22 cellular contexts compared by ENCODE assay signal in genomic region chr11:61448552-61448927, GRCh38. TPM values are rescaled to one million over a fixed set of nuclear protein-coding genes. Genes with fewer than 3 reads are reported as not detected.
A peak's percentile ranks its signal among the peaks of the same experiment; 100 is the strongest.
DNase-seq lines count a peak whose midpoint lies in the region; ATAC-seq and TF ChIP-seq lines count a peak whose summit lies in the region.
"Had no signal": no experiment of that assay in that cellular context is flagged by ENCODE, and none has a peak within 500 bp of the region (broad histone marks: within the 10 kb centered on the region; RNA-seq: fewer than 3 reads in every experiment).

No MANE protein-coding gene starts in this region.

- TF ChIP-seq POLR2A in esophagus muscularis mucosa (IDR thresholded peaks at IDR 0.05; ENCODE audit: low read depth) (no peak), transverse colon (IDR thresholded peaks at IDR 0.05) (no peak)

- H3K27ac ChIP-seq in esophagus muscularis mucosa (replicated peaks in 1 of 4) (peak overlapping the region; percentile 69 to 77 (median 74)), trophoblast cell (ENCODE audit: low read depth, low read length) (peak overlapping the region; percentile 72), transverse colon (peak overlapping the region; percentile 63 to 82 (median 66))
- H3K27ac ChIP-seq: C4-2B, neutrophil, thyroid gland had no signal

- H3K79me1 ChIP-seq in trophoblast cell (ENCODE audit: low read length), result peaks cover 2% of the 10 kb centered on the region

- no peak overlapping the region for H3K4ac ChIP-seq in trophoblast cell (ENCODE audit: low read depth, low read length)

- H3K36me3 Mint-ChIP-seq in natural killer cell, result no peaks in the 10 kb centered on the region
- peaks cover 19% of the 10 kb centered on the region for H3K36me3 Mint-ChIP-seq in natural killer cell treated with Interleukin-12 subunit alpha and Interleukin-12 subunit beta and Interleukin-15 and Interleukin-18, amount 100 ng/mL, for 72 hours

- H4K12ac ChIP-seq in trophoblast cell (ENCODE audit: low read depth, low read length), result no peak overlapping the region

- no peaks in the 10 kb centered on the region for H3K27me3 Mint-ChIP-seq in natural killer cell (ENCODE audit: low read depth in 2 of 2)
- H3K27me3 Mint-ChIP-seq in natural killer cell treated with Interleukin-12 subunit alpha and Interleukin-12 subunit beta and Interleukin-15 and Interleukin-18, amount 100 ng/mL, for 72 hours, result no peaks in the 10 kb centered on the region
- H3K27me3 Mint-ChIP-seq: effector memory CD8-positive, alpha-beta T cell; stimulated activated memory B cell treated with anti-CD40 and anti-IgM and Interleukin-4, amounts not matched to agents 10 μg/mL and 1 μg/mL and 100 μg/mL, for 72 hours had no signal

- intact Hi-C loops in natural killer cell (cut with micrococcal nuclease), result no loop called here
- intact Hi-C loops in esophagus muscularis mucosa (cut with DNase I), result loop anchor here (10.0 kb wide), 1 partner anchor 186 kb away; no protein-coding TSS in a partner anchor
- intact Hi-C loops in transverse colon (cut with DNase I; ENCODE audit: low total_unique reads), result loop anchor here (5.0 kb wide), 1 partner anchor 139 kb away; no protein-coding TSS in a partner anchor

- H2BK5ac ChIP-seq in trophoblast cell (ENCODE audit: low read depth, low read length, poor library complexity), result peak overlapping the region; percentile 23

- H3K4me3 ChIP-seq in esophagus muscularis mucosa (no peak overlapping the region), trophoblast cell (ENCODE audit: low read depth, low read length) (no peak overlapping the region), transverse colon (no peak overlapping the region)
- H3K4me3 ChIP-seq: HAP-1, thyroid gland had no signal

- no peaks in the 10 kb centered on the region for H3K27me3 ChIP-seq in esophagus muscularis mucosa
- H3K27me3 ChIP-seq in trophoblast cell (ENCODE audit: insufficient read depth, low read length), result no peaks in the 10 kb centered on the region
- H3K27me3 ChIP-seq in transverse colon, result no peaks in the 10 kb centered on the region
- H3K27me3 ChIP-seq: neutrophil, thyroid gland had no signal

- no peaks in the 10 kb centered on the region for H3K9me3 Mint-ChIP-seq in natural killer cell
- no peaks in the 10 kb centered on the region for H3K9me3 Mint-ChIP-seq in natural killer cell treated with Interleukin-12 subunit alpha and Interleukin-12 subunit beta and Interleukin-15 and Interleukin-18, amount 100 ng/mL, for 72 hours
- H3K9me3 Mint-ChIP-seq: effector memory CD8-positive, alpha-beta T cell; stimulated activated memory B cell treated with anti-CD40 and anti-IgM and Interleukin-4, amounts not matched to agents 10 μg/mL and 1 μg/mL and 100 μg/mL, for 72 hours had no signal

- no peak for ATAC-seq in natural killer cell
- ATAC-seq in natural killer cell treated with Interleukin-12 subunit alpha and Interleukin-12 subunit beta and Interleukin-15 and Interleukin-18, amount 100 ng/mL, for 72 hours, result no peak
- ATAC-seq: effector memory CD8-positive, alpha-beta T cell; Panc1; stimulated activated memory B cell treated with anti-CD40 and anti-IgM and Interleukin-4, amounts not matched to agents 10 μg/mL and 1 μg/mL and 100 μg/mL, for 72 hours had no signal

- H3K9me3 ChIP-seq in esophagus muscularis mucosa (no peaks in the 10 kb centered on the region), trophoblast cell (ENCODE audit: insufficient read depth, low read depth, low read length) (no peaks in the 10 kb centered on the region), transverse colon (no peaks in the 10 kb centered on the region)
- H3K9me3 ChIP-seq: HAP-1, neutrophil, thyroid gland had no signal

- no peak overlapping the region for H3K23ac ChIP-seq in trophoblast cell (ENCODE audit: low read length)

- peaks cover 10 to 12% of the 10 kb centered on the region in 2 donors for H3K4me1 Mint-ChIP-seq in natural killer cell
- peaks cover 6 to 10% of the 10 kb centered on the region in 2 donors for H3K4me1 Mint-ChIP-seq in natural killer cell treated with Interleukin-12 subunit alpha and Interleukin-12 subunit beta and Interleukin-15 and Interleukin-18, amount 100 ng/mL, for 72 hours (ENCODE audit: low read depth in 2 of 2)
- H3K4me1 Mint-ChIP-seq: stimulated activated memory B cell treated with anti-CD40 and anti-IgM and Interleukin-4, amounts not matched to agents 10 μg/mL and 1 μg/mL and 100 μg/mL, for 72 hours had no signal

- WGBS in esophagus muscularis mucosa, result 53% methylated on average over 7 of the region's 7 CpGs
- no CpG with 5 or more reads among the region's 7 CpGs for WGBS in trophoblast cell (ENCODE audit: extremely low coverage, insufficient coverage, insufficient read length)
- 65 to 86% methylated on average over 4 to 7 of the region's 7 CpGs for WGBS in transverse colon (ENCODE audit: low coverage in 1 of 2), 2 donors

- H3K4me1 ChIP-seq in esophagus muscularis mucosa (peaks cover 37 to 46% (median 42%) of the 10 kb centered on the region in 4 donors), trophoblast cell (ENCODE audit: control insufficient read depth in 1 of 2, insufficient read depth in 2 of 2, low read length in 2 of 2) (peaks cover 3 to 12% of the 10 kb centered on the region in 2 experiments), transverse colon (peaks cover 4 to 31% (median 8%) of the 10 kb centered on the region in 4 donors)
- H3K4me1 ChIP-seq: HAP-1 had no signal

- no peak overlapping the region for H4K8ac ChIP-seq in trophoblast cell (ENCODE audit: low read depth, low read length)

- in situ Hi-C loops in transverse colon (cut with MboI; ENCODE audit: low pct_ligation_motif_present in 1 of 4, low pct_unique_long_range_greater_than_20kb in 1 of 4, low sequenced_read_pairs in 3 of 4), result no loop called here

- no peaks in the 10 kb centered on the region for H3K79me2 ChIP-seq in trophoblast cell (ENCODE audit: control insufficient read depth, insufficient read depth, low read length, poor library complexity)

- H3K36me3 ChIP-seq in esophagus muscularis mucosa, result peaks cover 7 to 73% (median 45%) of the 10 kb centered on the region in 4 donors
- peaks cover 34 to 36% of the 10 kb centered on the region in 2 experiments for H3K36me3 ChIP-seq in trophoblast cell (ENCODE audit: control insufficient read depth in 1 of 2, insufficient read depth in 2 of 2, low read length in 2 of 2)
- peaks cover 0 to 15% (median 2%) of the 10 kb centered on the region in 4 donors for H3K36me3 ChIP-seq in transverse colon

- H3K18ac ChIP-seq in trophoblast cell (ENCODE audit: low read length), result no peak overlapping the region

- no peak overlapping the region for H2BK120ac ChIP-seq in trophoblast cell (ENCODE audit: insufficient read depth, low read length, poor library complexity)

- H2AK5ac ChIP-seq in trophoblast cell (ENCODE audit: low read length), result no peak overlapping the region

- no peak overlapping the region for H4K91ac ChIP-seq in trophoblast cell (ENCODE audit: low read depth, low read length)

- H3K27ac Mint-ChIP-seq in natural killer cell, result peak overlapping the region; percentile 6 to 7
- peak overlapping the region in 1 of 2 donors; percentile 9 for H3K27ac Mint-ChIP-seq in natural killer cell treated with Interleukin-12 subunit alpha and Interleukin-12 subunit beta and Interleukin-15 and Interleukin-18, amount 100 ng/mL, for 72 hours
- H3K27ac Mint-ChIP-seq: stimulated activated memory B cell treated with anti-CD40 and anti-IgM and Interleukin-4, amounts not matched to agents 10 μg/mL and 1 μg/mL and 100 μg/mL, for 72 hours had no signal

- H3K14ac ChIP-seq in trophoblast cell (ENCODE audit: low read length), result no peak overlapping the region

- TF ChIP-seq CTCF in natural killer cell (IDR thresholded peaks at IDR 0.05), result no peak
- no peak for TF ChIP-seq CTCF in esophagus muscularis mucosa (IDR thresholded peaks at IDR 0.05)
- TF ChIP-seq CTCF in transverse colon (IDR thresholded peaks at IDR 0.05), result no peak

- TF ChIP-seq EP300 in esophagus muscularis mucosa (IDR thresholded peaks at IDR 0.05), result no peak
- no peak for TF ChIP-seq EP300 in transverse colon (IDR thresholded peaks at IDR 0.05; ENCODE audit: low read depth)

- H2AFZ ChIP-seq in trophoblast cell (ENCODE audit: insufficient read depth, low read length, poor library complexity), result no peak overlapping the region

- H3K4me3 Mint-ChIP-seq in natural killer cell, result no peak overlapping the region
- H3K4me3 Mint-ChIP-seq in natural killer cell treated with Interleukin-12 subunit alpha and Interleukin-12 subunit beta and Interleukin-15 and Interleukin-18, amount 100 ng/mL, for 72 hours, result no peak overlapping the region
- H3K4me3 Mint-ChIP-seq: activated T-helper 1 cell treated with anti-CD3 and anti-CD28 coated beads, Interleukin-12 subunit alpha, Interleukin-12 subunit beta, Interleukin-2, Interleukin-4 antibody, amounts not matched to agents 30 ng/mL and 10 ng/mL and 1 ng/mL, durations not matched to agents 14 hours and 24 hours and 36 hours; effector memory CD8-positive, alpha-beta T cell; stimulated activated memory B cell treated with anti-CD40 and anti-IgM and Interleukin-4, amounts not matched to agents 10 μg/mL and 1 μg/mL and 100 μg/mL, for 72 hours had no signal

- DNase-seq in natural killer cell, result no peak
- DNase-seq in natural killer cell treated with Interleukin-12 subunit alpha and Interleukin-12 subunit beta and Interleukin-15 and Interleukin-18, amount 100 ng/mL, for 72 hours (ENCODE audit: low spot score), result no peak
- no peak for DNase-seq in esophagus muscularis mucosa (ENCODE audit: extremely low spot score)
- DNase-seq in trophoblast cell, result no peak
- DNase-seq in transverse colon, result no peak
- no peak for DNase-seq in mucosa of gallbladder (ENCODE audit: low spot score)
- no peak for DNase-seq in NCI-H1417 treated with DMSO at 0.1 percent for 48 hours (lab: John Stamatoyannopoulos, UW)
- DNase-seq: Calu3; effector memory CD8-positive, alpha-beta T cell; foreskin melanocyte; Karpas-422; NCI-H187; NCI-H2171 treated with DMSO at 0.1 percent for 48 hours; NCI-H524; NK-92 treated with Interleukin-12 subunit alpha and Interleukin-12 subunit beta, amount 100 ng/mL, for 24 hours had no signal

- H3K9ac ChIP-seq in trophoblast cell (ENCODE audit: low read length), result no peak overlapping the region

- H2BK12ac ChIP-seq in trophoblast cell (ENCODE audit: low read length), result no peak overlapping the region

- no peak overlapping the region for H3K4me2 ChIP-seq in trophoblast cell (ENCODE audit: low read length)

RNA-seq across cellular contexts. Expression of gene SDHAF2, which starts 18.6 kb away (rescaled TPM):
- total RNA-seq in natural killer cell, result 10 to 100 TPM; 40.2 to 50.4 (median 40.8) TPM
- total RNA-seq in natural killer cell treated with Interleukin-12 subunit alpha and Interleukin-12 subunit beta and Interleukin-15 and Interleukin-18, amount 100 ng/mL, for 72 hours, result 10 to 100 TPM; 63.3 to 69.0 TPM
- 10 to 100 TPM; 29.0 to 71.0 (median 48.3) TPM for total RNA-seq in esophagus muscularis mucosa
- polyA plus RNA-seq in trophoblast cell (2013), result 24.1 and 24.8 TPM in 2 replicates
- 100 to 1,000 TPM in 1 of 4 donors, 10 to 100 TPM in 3; 65.8 to 122 (median 81.4) TPM for total RNA-seq in transverse colon
- 39.8 TPM for total RNA-seq in mucosa of gallbladder

RNA-seq across cellular contexts. Expression of gene CPSF7, which starts 18.8 kb away (rescaled TPM):
- 100 to 1,000 TPM in 2 of 3 donors, 10 to 100 TPM in 1; 99.5 to 120 (median 104) TPM for total RNA-seq in natural killer cell
- total RNA-seq in natural killer cell treated with Interleukin-12 subunit alpha and Interleukin-12 subunit beta and Interleukin-15 and Interleukin-18, amount 100 ng/mL, for 72 hours, result 100 to 1,000 TPM; 101 to 132 TPM
- 10 to 100 TPM; 29.9 to 45.2 (median 40.7) TPM for total RNA-seq in esophagus muscularis mucosa
- 92.9 and 93.6 TPM in 2 replicates for polyA plus RNA-seq in trophoblast cell (2013)
- total RNA-seq in transverse colon, result 10 to 100 TPM; 43.6 to 65.1 (median 53.7) TPM
- total RNA-seq in mucosa of gallbladder, result 77.1 TPM

RNA-seq across cellular contexts. Expression of gene TMEM216, which starts 56.2 kb away (rescaled TPM):
- total RNA-seq in natural killer cell (10 to 100 TPM in 1 of 3 donors, 1 to 10 TPM in 2; 5.1 to 10.7 (median 9.2) TPM), esophagus muscularis mucosa (10 to 100 TPM in 1 of 4 donors, 1 to 10 TPM in 3; 6.2 to 12.3 (median 8.2) TPM), transverse colon (10 to 100 TPM in 3 of 4 donors, 1 to 10 TPM in 1; 1.9 to 32.8 (median 14.6) TPM), mucosa of gallbladder (10.0 TPM)
- total RNA-seq in natural killer cell treated with Interleukin-12 subunit alpha and Interleukin-12 subunit beta and Interleukin-15 and Interleukin-18, amount 100 ng/mL, for 72 hours, result 10 to 100 TPM; 17.7 to 18.2 TPM
- polyA plus RNA-seq in trophoblast cell (2013), result 12.5 and 14.4 TPM in 2 replicates
